9 cellular contexts compared by ENCODE assay signal in the genomic region with DNA sequence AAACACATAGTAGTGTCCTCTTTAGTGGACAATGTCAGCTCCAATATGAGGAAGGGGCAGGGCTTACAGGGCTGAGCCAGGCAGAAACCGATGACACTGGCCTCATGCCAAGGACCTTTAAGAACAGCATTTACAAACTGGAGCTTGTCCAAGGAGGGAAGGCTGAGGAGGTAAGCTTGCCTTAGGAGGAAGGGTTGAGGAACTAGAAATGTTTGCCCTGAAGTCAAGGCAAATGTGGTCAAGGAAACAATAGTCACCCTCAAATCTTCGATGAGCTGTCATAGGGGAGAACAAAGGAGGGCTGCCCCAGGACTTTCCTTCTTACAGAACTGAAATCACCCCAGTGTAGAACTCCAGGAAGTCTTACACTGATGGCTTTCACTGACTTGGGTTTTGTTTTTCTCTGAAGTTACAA.
A peak's percentile ranks its signal among the peaks of the same experiment; 100 is the strongest.
DNase-seq lines count a peak whose midpoint lies in the region; TF ChIP-seq lines count a peak whose summit lies in the region.
"Had no signal": no experiment of that assay in that cellular context is flagged by ENCODE, and none has a peak within 500 bp of the region (broad histone marks: within the 10 kb centered on the region; RNA-seq: fewer than 3 reads in every experiment).

No MANE protein-coding gene starts in this region.

- H3K9me2 ChIP-seq in PC-9 (ENCODE audit: insufficient read depth), result no peaks in the 10 kb centered on the region

- intact Hi-C loops in activated CD4-positive, alpha-beta T cell treated with anti-CD3 and anti-CD28 coated beads, Interleukin-2, amount 10 ng/mL, durations not matched to agents 24 days and 14 days (cut with micrococcal nuclease), result no loop called here
- intact Hi-C loops in PC-9 (cut with micrococcal nuclease; ENCODE audit: unreplicated experiment), result no loop called here

- no peak overlapping the region for H2AFZ ChIP-seq in PC-9

- H3K4me3 ChIP-seq in PC-9, result no peak overlapping the region
- no peak overlapping the region for H3K4me3 ChIP-seq in epithelial cell of esophagus (ENCODE audit: low read length)
- H3K4me3 ChIP-seq in effector memory CD4-positive, alpha-beta T cell (ENCODE audit: insufficient read depth, low read depth, low read length, poor library complexity, severe bottlenecking), result no peak overlapping the region

- peak overlapping the region; percentile 5; the same call in 1 of the 2 replicates for H3K4me2 ChIP-seq in PC-9

- no TSS peak for BruUV-seq in PC-9 (replicated peaks; lab: Mats Ljungman, UMichigan)

- CTCF ChIA-PET in PC-9 (lab: Charles Lee), result no interaction called here

- H3K4me1 Mint-ChIP-seq in activated CD4-positive, alpha-beta T cell treated with anti-CD3 and anti-CD28 coated beads, Interleukin-2, amount 10 ng/mL, durations not matched to agents 24 days and 14 days, result peaks cover 13% of the 10 kb centered on the region
- peaks cover 17% of the 10 kb centered on the region for H3K4me1 Mint-ChIP-seq in stimulated activated naive CD8-positive, alpha-beta T cell treated with anti-CD3 and anti-CD28 coated beads, Interleukin-15, Interleukin-2, amounts not matched to agents 100 ng/mL and 50 ng/mL, for 24 hours (ENCODE audit: low read depth)
- peaks cover 13% of the 10 kb centered on the region in 2 donors for H3K4me1 Mint-ChIP-seq in immature natural killer cell

- no peak for TF ChIP-seq CTCF in PC-9 (conservative IDR thresholded peaks at IDR 0.05)
- no peak for TF ChIP-seq CTCF in epithelial cell of esophagus (IDR thresholded peaks at IDR 0.05; ENCODE audit: insufficient read depth, low read depth, low read length, missing control alignments)

- no peaks in the 10 kb centered on the region for H4K20me1 ChIP-seq in PC-9 (ENCODE audit: insufficient read depth)

- H3K9me3 ChIP-seq in PC-9 (ENCODE audit: insufficient read depth, low read depth), result peaks cover 5% of the 10 kb centered on the region; the same call in 1 of the 2 replicates
- no peaks in the 10 kb centered on the region for H3K9me3 ChIP-seq in effector memory CD4-positive, alpha-beta T cell (ENCODE audit: control insufficient read depth, low read length)

- peak overlapping the region; percentile 42 for H3K27ac ChIP-seq in PC-9
- H3K27ac ChIP-seq in effector memory CD4-positive, alpha-beta T cell (ENCODE audit: insufficient read depth, low read length, poor library complexity, severe bottlenecking), result no peak overlapping the region

- H3K27me3 Mint-ChIP-seq in activated CD4-positive, alpha-beta T cell treated with anti-CD3 and anti-CD28 coated beads, Interleukin-2, amount 10 ng/mL, durations not matched to agents 24 days and 14 days, result peaks cover 1% of the 10 kb centered on the region
- H3K27me3 Mint-ChIP-seq in stimulated activated naive CD8-positive, alpha-beta T cell treated with anti-CD3 and anti-CD28 coated beads, Interleukin-15, Interleukin-2, amounts not matched to agents 100 ng/mL and 50 ng/mL, for 24 hours, result no peaks in the 10 kb centered on the region
- peaks cover 0 to 9% (median 0%) of the 10 kb centered on the region in 3 donors for H3K27me3 Mint-ChIP-seq in immature natural killer cell (ENCODE audit: low read depth in 3 of 3)

- H3K27ac Mint-ChIP-seq in activated CD4-positive, alpha-beta T cell treated with anti-CD3 and anti-CD28 coated beads, Interleukin-2, amount 10 ng/mL, durations not matched to agents 24 days and 14 days, result peak overlapping the region; percentile 65
- H3K27ac Mint-ChIP-seq in stimulated activated naive CD8-positive, alpha-beta T cell treated with anti-CD3 and anti-CD28 coated beads, Interleukin-15, Interleukin-2, amounts not matched to agents 100 ng/mL and 50 ng/mL, for 24 hours, result peak overlapping the region; percentile 14
- H3K27ac Mint-ChIP-seq in immature natural killer cell, result peak overlapping the region in 3 of 6 donors; percentile 74 to 88 (median 78)

- POLR2A ChIA-PET in PC-9 (lab: Charles Lee; ENCODE audit: unreplicated experiment), result interaction anchor here (0.6 kb wide), 1 partner anchor 1910 kb away, joined by 4 read pairs; no protein-coding TSS in a partner anchor

- H3K4me3 Mint-ChIP-seq in activated CD4-positive, alpha-beta T cell treated with anti-CD3 and anti-CD28 coated beads, Interleukin-2, amount 10 ng/mL, durations not matched to agents 24 days and 14 days, result peak overlapping the region; percentile 42
- H3K4me3 Mint-ChIP-seq in stimulated activated naive CD8-positive, alpha-beta T cell treated with anti-CD3 and anti-CD28 coated beads, Interleukin-15, Interleukin-2, amounts not matched to agents 100 ng/mL and 50 ng/mL, for 24 hours, result no peak overlapping the region
- H3K4me3 Mint-ChIP-seq in immature natural killer cell, result no peak overlapping the region

- no peaks in the 10 kb centered on the region for H3K79me2 ChIP-seq in PC-9 (ENCODE audit: low read depth)

- H3F3A ChIP-seq in PC-9 (ENCODE audit: insufficient read depth, low read depth), result peaks cover 6% of the 10 kb centered on the region; the same call in 1 of the 2 replicates

- no peaks in the 10 kb centered on the region for H3K36me3 ChIP-seq in PC-9 (ENCODE audit: low read depth)
- no peaks in the 10 kb centered on the region for H3K36me3 ChIP-seq in effector memory CD4-positive, alpha-beta T cell (ENCODE audit: control insufficient read depth, insufficient read depth, low read length)

- DNase-seq in activated CD4-positive, alpha-beta T cell treated with anti-CD3 and anti-CD28 coated beads, Interleukin-2, amount 10 ng/mL, durations not matched to agents 24 days and 14 days, result peak; percentile 66
- no peak for DNase-seq in activated CD4-positive, alpha-beta T cell treated with anti-CD3 and anti-CD28 coated beads for 1 hour
- DNase-seq in PC-9 (peak; percentile 64), epithelial cell of esophagus (ENCODE audit: low read depth) (peak; percentile 50), immature natural killer cell (no peak), NOMO-1 treated with DMSO at 0.1 percent for 48 hours (lab: John Stamatoyannopoulos, UW; ENCODE audit: unreplicated experiment) (no peak)
- no peak for DNase-seq in effector memory CD4-positive, alpha-beta T cell
- DNase-seq: NCI-H1048 had no signal

- peaks cover 17% of the 10 kb centered on the region for H3K9me3 Mint-ChIP-seq in activated CD4-positive, alpha-beta T cell treated with anti-CD3 and anti-CD28 coated beads, Interleukin-2, amount 10 ng/mL, durations not matched to agents 24 days and 14 days
- peaks cover 6% of the 10 kb centered on the region for H3K9me3 Mint-ChIP-seq in stimulated activated naive CD8-positive, alpha-beta T cell treated with anti-CD3 and anti-CD28 coated beads, Interleukin-15, Interleukin-2, amounts not matched to agents 100 ng/mL and 50 ng/mL, for 24 hours
- no peaks in the 10 kb centered on the region for H3K9me3 Mint-ChIP-seq in immature natural killer cell

- H3K27me3 ChIP-seq in PC-9 (ENCODE audit: insufficient read depth, low read depth), result no peaks in the 10 kb centered on the region
- no peaks in the 10 kb centered on the region for H3K27me3 ChIP-seq in effector memory CD4-positive, alpha-beta T cell (replicated peaks; ENCODE audit: control insufficient read depth, insufficient read depth, low read length, poor library complexity, severe bottlenecking)

- H3K36me3 Mint-ChIP-seq in activated CD4-positive, alpha-beta T cell treated with anti-CD3 and anti-CD28 coated beads, Interleukin-2, amount 10 ng/mL, durations not matched to agents 24 days and 14 days (ENCODE audit: low read depth), result peaks cover 3% of the 10 kb centered on the region
- H3K36me3 Mint-ChIP-seq in stimulated activated naive CD8-positive, alpha-beta T cell treated with anti-CD3 and anti-CD28 coated beads, Interleukin-15, Interleukin-2, amounts not matched to agents 100 ng/mL and 50 ng/mL, for 24 hours (ENCODE audit: low read depth), result no peaks in the 10 kb centered on the region
- peaks cover 3 to 7% (median 4%) of the 10 kb centered on the region in 3 donors for H3K36me3 Mint-ChIP-seq in immature natural killer cell

- peaks cover 10% of the 10 kb centered on the region for H3K4me1 ChIP-seq in PC-9 (replicated peaks; ENCODE audit: insufficient read depth)
- no peaks in the 10 kb centered on the region for H3K4me1 ChIP-seq in effector memory CD4-positive, alpha-beta T cell (ENCODE audit: control insufficient read depth, insufficient read depth, low read length, poor library complexity, severe bottlenecking)

Comparison
In these comparisons a context has a peak if more than half of its experiments do, and no peak if none do; other contexts are left out.
1. DNase-seq: peak in activated CD4-positive, alpha-beta T cell treated with anti-CD3 and anti-CD28 coated beads, Interleukin-2, amount 10 ng/mL, durations not matched to agents 24 days and 14 days (single experiment), PC-9 (2 of 2) and epithelial cell of esophagus (single experiment); none in activated CD4-positive, alpha-beta T cell treated with anti-CD3 and anti-CD28 coated beads for 1 hour (single experiment), effector memory CD4-positive, alpha-beta T cell (0 of 3), immature natural killer cell (0 of 3) and NOMO-1 treated with DMSO at 0.1 percent for 48 hours (single experiment).